ENCODE assay signal across 14 cellular contexts in the genomic region with DNA sequence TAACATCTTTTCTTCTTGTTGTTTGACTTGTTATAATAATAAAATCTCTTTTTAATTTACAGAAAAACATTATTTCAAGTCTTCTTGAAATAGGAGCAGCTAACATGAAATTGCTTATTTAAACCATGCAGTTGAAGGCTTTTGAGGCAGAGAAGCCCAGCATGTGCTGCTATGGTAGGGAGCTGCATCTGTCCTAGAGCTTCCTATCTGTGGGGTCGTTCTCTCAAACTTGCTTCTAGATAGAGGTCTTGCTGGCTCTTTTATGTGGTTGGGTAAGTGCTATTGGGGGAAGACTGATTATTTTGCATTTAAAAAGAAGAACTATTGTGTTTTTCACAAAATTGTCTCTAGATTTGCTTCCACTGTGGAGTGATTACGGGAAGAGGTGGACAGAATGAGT.
DNase-seq lines count a peak whose midpoint lies in the region; ATAC-seq and TF ChIP-seq lines count a peak whose summit lies in the region.
"Had no signal": no experiment of that assay in that cellular context is flagged by ENCODE, and none has a peak within 500 bp of the region (broad histone marks: within the 10 kb centered on the region; RNA-seq: fewer than 3 reads in every experiment).

No MANE protein-coding gene starts in this region.

- H4K91ac ChIP-seq in neuronal stem cell (ENCODE audit: low read depth, low read length, poor library complexity): no peak overlapping the region

- H3K36me3 Mint-ChIP-seq in WTC11: no peaks in the 10 kb centered on the region

- peaks cover 46 to 71% (median 58%) of the 10 kb centered on the region in 10 experiments for H3K4me1 ChIP-seq in BLaER1 treated with 17β-estradiol and CSF1 and Interleukin-3, amounts not matched to agents 10 nM and 100 nM
- H3K4me1 ChIP-seq in neuronal stem cell (ENCODE audit: control insufficient read depth in 2 of 2, insufficient read depth in 1 of 2, low read depth in 1 of 2, low read length in 2 of 2) (peaks cover 2 to 28% of the 10 kb centered on the region in 2 donors), HAP-1 (no peaks in the 10 kb centered on the region)
- H3K4me1 ChIP-seq: Caco-2 had no signal

- H3K79me1 ChIP-seq in neuronal stem cell (ENCODE audit: low read depth, low read length): no peaks in the 10 kb centered on the region

- no peak for ATAC-seq in WTC11
- ATAC-seq in HG03469 (IDR thresholded peaks at IDR 0.05; ENCODE audit: unreplicated experiment): no peak

- no peak for TF ChIP-seq CTCF in WTC11 (IDR thresholded peaks at IDR 0.05)

- no peak overlapping the region for H3K18ac ChIP-seq in neuronal stem cell (ENCODE audit: low read length)

- WGBS in neuronal stem cell (ENCODE audit: extremely low coverage in 2 of 2, insufficient read length in 2 of 2, insufficient replicate concordance in 1 of 2), 2 donors: no CpG with 5 or more reads among the region's 2 CpGs

- H4K8ac ChIP-seq in neuronal stem cell (ENCODE audit: low read depth, low read length): no peak overlapping the region

- H3K27me3 ChIP-seq in BLaER1 treated with 17β-estradiol and CSF1 and Interleukin-3, amounts not matched to agents 10 nM and 100 nM: no peaks in the 10 kb centered on the region
- H3K27me3 ChIP-seq in neuronal stem cell (ENCODE audit: control insufficient read depth in 3 of 3, insufficient read depth in 3 of 3, low read depth in 1 of 3, low read length in 3 of 3) (no peaks in the 10 kb centered on the region), HAP-1 (ENCODE audit: low read depth) (peaks cover 3% of the 10 kb centered on the region; the same call in 1 of the 2 replicates)

- no peak overlapping the region for H3K23ac ChIP-seq in neuronal stem cell (ENCODE audit: low read depth, low read length, poor library complexity)

- H3K27me3 Mint-ChIP-seq in WTC11 (ENCODE audit: low read depth): no peaks in the 10 kb centered on the region

- no peak overlapping the region for H3K27ac Mint-ChIP-seq in WTC11
- H3K27ac Mint-ChIP-seq: CD8-positive, alpha-beta memory T cell had no signal

- DNase-seq in OCI-M1 (lab: John Stamatoyannopoulos, UW) (peak; percentile 23), neuronal stem cell (ENCODE audit: low spot score) (no peak), WTC11 (ENCODE audit: low spot score) (no peak), HAP-1 (ENCODE audit: low spot score in 2 of 2) (no peak)
- DNase-seq: ACHN; Caco-2; CD8-positive, alpha-beta memory T cell; GOT3; H9 had no signal

- no peak overlapping the region for H2AK5ac ChIP-seq in neuronal stem cell (ENCODE audit: low read depth, low read length)

- no peaks in the 10 kb centered on the region for H4K20me1 ChIP-seq in BLaER1 treated with 17β-estradiol and CSF1 and Interleukin-3, amounts not matched to agents 10 nM and 100 nM

- in situ Hi-C loops in HAP-1 (cut with MboI; ENCODE audit: low sequenced_read_pairs): no loop called here

- no peak overlapping the region for H2BK12ac ChIP-seq in neuronal stem cell (ENCODE audit: low read length)

- H3K4me3 ChIP-seq in BLaER1 treated with 17β-estradiol and CSF1 and Interleukin-3, amounts not matched to agents 10 nM and 100 nM: no peak overlapping the region
- no peak overlapping the region for H3K4me3 ChIP-seq in neuronal stem cell (ENCODE audit: low read length in 2 of 2)
- no peak overlapping the region for H3K4me3 ChIP-seq in HAP-1
- H3K4me3 ChIP-seq: K562 had no signal

- no peaks in the 10 kb centered on the region for H3K9me3 Mint-ChIP-seq in WTC11
- H3K9me3 Mint-ChIP-seq: CD8-positive, alpha-beta memory T cell; H9 had no signal

- no peak overlapping the region for H3K14ac ChIP-seq in neuronal stem cell (ENCODE audit: low read length)

- POLR2A ChIA-PET in WTC11 (lab: Charles Lee): interaction anchor here (0.7 kb wide), 1 partner anchor 85 kb away, joined by 3 read pairs; no protein-coding TSS in a partner anchor

- no peaks in the 10 kb centered on the region for H3K36me3 ChIP-seq in BLaER1 treated with 17β-estradiol and CSF1 and Interleukin-3, amounts not matched to agents 10 nM and 100 nM
- no peaks in the 10 kb centered on the region for H3K36me3 ChIP-seq in KOPT-K1 (ENCODE audit: insufficient read depth, low read length)
- H3K36me3 ChIP-seq in neuronal stem cell (replicated peaks in 1 of 2; ENCODE audit: control insufficient read depth in 2 of 2, insufficient read depth in 2 of 2, low read length in 2 of 2): no peaks in the 10 kb centered on the region
- no peaks in the 10 kb centered on the region for H3K36me3 ChIP-seq in HAP-1 (replicated peaks)

- CTCF ChIA-PET in WTC11 (lab: Charles Lee): interaction anchor here (0.6 kb wide), 1 partner anchor 685 kb away, joined by 4 read pairs; no protein-coding TSS in a partner anchor

- peaks cover 10% of the 10 kb centered on the region for H3K4me1 Mint-ChIP-seq in WTC11

- no peak overlapping the region for H3K4ac ChIP-seq in neuronal stem cell (ENCODE audit: low read length)

- H2BK5ac ChIP-seq in neuronal stem cell (ENCODE audit: low read length): no peak overlapping the region

- no peak overlapping the region for H2BK120ac ChIP-seq in neuronal stem cell (ENCODE audit: low read depth, low read length)

- H3K4me3 Mint-ChIP-seq in WTC11: no peak overlapping the region
- H3K4me3 Mint-ChIP-seq: CD8-positive, alpha-beta memory T cell; H9 had no signal

- H2AFZ ChIP-seq in neuronal stem cell (ENCODE audit: low read length): peak overlapping the region; percentile 70

- H3K9me3 ChIP-seq in BLaER1 treated with 17β-estradiol and CSF1 and Interleukin-3, amounts not matched to agents 10 nM and 100 nM (replicated peaks in 1 of 11): peaks cover 0 to 16% (median 4%) of the 10 kb centered on the region in 11 experiments; a peak in 6 of 22 replicates
- H3K9me3 ChIP-seq in KOPT-K1 (ENCODE audit: insufficient read depth, low read length, poor library complexity, severe bottlenecking) (no peaks in the 10 kb centered on the region), neuronal stem cell (replicated peaks in 1 of 2; ENCODE audit: control insufficient read depth in 2 of 2, insufficient read depth in 1 of 2, low read depth in 1 of 2, low read length in 2 of 2) (no peaks in the 10 kb centered on the region), HAP-1 (no peaks in the 10 kb centered on the region)
- H3K9me3 ChIP-seq: Caco-2 had no signal

- H2BK15ac ChIP-seq in neuronal stem cell (ENCODE audit: low read length): no peak overlapping the region

- H3K9ac ChIP-seq in BLaER1 treated with 17β-estradiol and CSF1 and Interleukin-3, amounts not matched to agents 10 nM and 100 nM: peak overlapping the region in 7 of 11 experiments; percentile 16 to 75 (median 47); a peak in 13 of 22 replicates
- no peak overlapping the region for H3K9ac ChIP-seq in neuronal stem cell (ENCODE audit: low read depth, low read length, poor library complexity)

- peak overlapping the region in 9 of 11 experiments; percentile 12 to 88 (median 74); a peak in 17 of 22 replicates for H3K27ac ChIP-seq in BLaER1 treated with 17β-estradiol and CSF1 and Interleukin-3, amounts not matched to agents 10 nM and 100 nM
- H3K27ac ChIP-seq in KOPT-K1 (ENCODE audit: low read depth, low read length, poor library complexity, severe bottlenecking) (peak overlapping the region; percentile 81), neuronal stem cell (replicated peaks; ENCODE audit: low read length) (no peak overlapping the region)
- H3K27ac ChIP-seq: HL-60 had no signal

- peak overlapping the region; percentile 50 to 81 (median 70) for H3K4me2 ChIP-seq in BLaER1 treated with 17β-estradiol and CSF1 and Interleukin-3, amounts not matched to agents 10 nM and 100 nM
- no peak overlapping the region for H3K4me2 ChIP-seq in neuronal stem cell (ENCODE audit: insufficient read depth, low read length, poor library complexity, severe bottlenecking)

TF ChIP-seq in WTC11, 78 proteins besides CTCF, POLR2A, EP300 and RAD21:
- TF ChIP-seq, protein P1, sequence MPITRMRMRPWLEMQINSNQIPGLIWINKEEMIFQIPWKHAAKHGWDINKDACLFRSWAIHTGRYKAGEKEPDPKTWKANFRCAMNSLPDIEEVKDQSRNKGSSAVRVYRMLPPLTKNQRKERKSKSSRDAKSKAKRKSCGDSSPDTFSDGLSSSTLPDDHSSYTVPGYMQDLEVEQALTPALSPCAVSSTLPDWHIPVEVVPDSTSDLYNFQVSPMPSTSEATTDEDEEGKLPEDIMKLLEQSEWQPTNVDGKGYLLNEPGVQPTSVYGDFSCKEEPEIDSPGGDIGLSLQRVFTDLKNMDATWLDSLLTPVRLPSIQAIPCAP (CRISPR knock-in tag; IDR thresholded peaks at IDR 0.05): no peak
- TF ChIP-seq SP1 (CRISPR knock-in tag; conservative IDR thresholded peaks at IDR 0.05): no peak
